37 cellular contexts compared by ENCODE assay signal in the genomic region with DNA sequence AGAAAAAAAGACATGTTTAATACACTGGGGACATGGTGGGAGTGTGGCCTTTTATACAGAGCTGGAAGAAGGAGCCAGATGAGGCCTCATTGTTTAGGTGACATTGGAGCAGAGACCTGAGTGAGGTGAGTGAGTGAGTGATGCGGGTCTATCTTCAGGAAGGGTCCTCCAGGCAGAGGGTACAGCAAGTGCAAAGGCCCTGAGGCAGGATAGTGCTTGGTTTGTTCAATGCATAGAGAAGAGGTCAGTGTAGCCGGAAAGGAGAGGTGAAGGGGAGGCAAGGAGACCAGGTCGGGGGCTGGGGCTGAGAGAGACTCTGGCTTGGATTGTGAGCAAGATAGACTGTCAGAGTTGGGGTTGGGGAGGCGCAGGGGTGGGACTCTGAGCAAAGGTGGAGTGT. TPM values are rescaled to one million over a fixed set of nuclear protein-coding genes. Genes with fewer than 3 reads are reported as not detected.
"Had no signal": no experiment of that assay in that cellular context is flagged by ENCODE, and none has a peak within 500 bp of the region (broad histone marks: within the 10 kb centered on the region; RNA-seq: fewer than 3 reads in every experiment).

No MANE protein-coding gene starts in this region.

- FAIRE-seq: astrocyte, TTC549 had no signal

- H3K27ac Mint-ChIP-seq: activated CD4-positive, alpha-beta memory T cell treated with anti-CD3 and anti-CD28 coated beads, Interleukin-2, amount 10 ng/mL, durations not matched to agents 7 days and 5 days; activated CD4-positive, alpha-beta T cell treated with anti-CD3 and anti-CD28 coated beads for 36 hours; activated CD4-positive, alpha-beta T cell treated with anti-CD3 and anti-CD28 coated beads, Interleukin-2, amount 10 ng/mL, durations not matched to agents 7 days and 5 days; activated CD8-positive, alpha-beta memory T cell treated with anti-CD3 and anti-CD28 coated beads, Interleukin-2, amount 10 ng/mL, durations not matched to agents 7 days and 5 days; activated CD8-positive, alpha-beta T cell treated with anti-CD3 and anti-CD28 coated beads, Interleukin-2, amount 10 ng/mL, durations not matched to agents 7 days and 5 days; activated naive CD4-positive, alpha-beta T cell treated with anti-CD3 and anti-CD28 coated beads, Interleukin-2, amount 10 ng/mL, durations not matched to agents 7 days and 5 days; activated naive CD4-positive, alpha-beta T cell treated with anti-CD3 and anti-CD28 coated beads, Interleukin-2, amount 50 U/mL, for 24 hours; activated naive CD8-positive, alpha-beta T cell; activated T-cell treated with anti-CD3 and anti-CD28 coated beads, Interleukin-2, amount 50 U/mL, for 24 hours; activated T-helper 2 cell treated with anti-CD3 and anti-CD28 coated beads, Interferon-gamma antibody, Interleukin-2, Interleukin-4, amounts not matched to agents 10 μg/mL and 5 μg/mL and 100 μg/mL, durations not matched to agents 14 hours and 24 hours and 36 hours; T-helper 1 cell treated with Interleukin-12 subunit alpha and Interleukin-12 subunit beta and Interleukin-4 antibody, amounts not matched to agents 30 μg/mL and 1 μg/mL, for 36 hours; T-helper 2 cell treated with Interferon-gamma antibody and Interleukin-4, amounts not matched to agents 5 μg/mL and 100 μg/mL, for 36 hours; WTC11 had no signal

- DNase-seq: activated CD4-positive, alpha-beta memory T cell treated with anti-CD3 and anti-CD28 coated beads, Interleukin-2, amount 10 ng/mL, durations not matched to agents 7 days and 5 days; activated CD4-positive, alpha-beta T cell treated with anti-CD3 and anti-CD28 coated beads for 1 hour; activated CD4-positive, alpha-beta T cell treated with anti-CD3 and anti-CD28 coated beads for 36 hours; activated CD4-positive, alpha-beta T cell treated with anti-CD3 and anti-CD28 coated beads for 48 hours; activated CD4-positive, alpha-beta T cell treated with anti-CD3 and anti-CD28 coated beads, Interleukin-2, amount 10 ng/mL, durations not matched to agents 7 days and 5 days; activated CD4-positive, alpha-beta T cell treated with anti-CD3 and anti-CD28 coated beads, Interleukin-2, amount 50 U/mL, for 48 hours; activated CD4-positive, CD25-positive, alpha-beta regulatory T cell; activated CD8-positive, alpha-beta memory T cell treated with anti-CD3 and anti-CD28 coated beads for 24 hours; activated CD8-positive, alpha-beta memory T cell treated with anti-CD3 and anti-CD28 coated beads, Interleukin-2, amount 10 ng/mL, durations not matched to agents 7 days and 5 days; activated CD8-positive, alpha-beta memory T cell treated with anti-CD3 and anti-CD28 coated beads, Interleukin-2, amount 50 U/mL, for 48 hours; activated CD8-positive, alpha-beta T cell treated with anti-CD3 and anti-CD28 coated beads, Interleukin-2, amount 10 ng/mL, durations not matched to agents 7 days and 5 days; activated effector memory CD4-positive, alpha-beta T cell treated with Interleukin-2 at 50 U/mL for 16 hours; activated gamma-delta T cell; activated naive CD4-positive, alpha-beta T cell treated with anti-CD3 and anti-CD28 coated beads, Interleukin-2, amount 10 ng/mL, durations not matched to agents 7 days and 5 days; activated naive CD4-positive, alpha-beta T cell treated with Interleukin-2 at 50 U/mL for 16 hours; activated T-cell treated with anti-CD3 and anti-CD28 coated beads, Interleukin-2, amount 50 U/mL, for 24 hours; activated T-cell treated with anti-CD3 and anti-CD28 coated beads, Interleukin-2, amount 50 U/mL, for 48 hours; adrenal gland; amniotic stem cell; aorta; body of pancreas; brain microvascular endothelial cell; central memory CD4-positive, alpha-beta T cell; T-helper 1 cell; T-helper 2 cell; T-helper 9 cell; WERI-Rb-1 had no signal

- H3K4me3 ChIP-seq: adrenal gland, body of pancreas, breast epithelium had no signal

- H3K36me3 ChIP-seq: adrenal gland, breast epithelium, WERI-Rb-1 had no signal

- H3K9me3 Mint-ChIP-seq: activated CD4-positive, alpha-beta memory T cell treated with anti-CD3 and anti-CD28 coated beads, Interleukin-2, amount 10 ng/mL, durations not matched to agents 7 days and 5 days; activated CD4-positive, alpha-beta T cell treated with anti-CD3 and anti-CD28 coated beads, Interleukin-2, amount 10 ng/mL, durations not matched to agents 7 days and 5 days; activated naive CD4-positive, alpha-beta T cell treated with anti-CD3 and anti-CD28 coated beads, Interleukin-2, amount 10 ng/mL, durations not matched to agents 7 days and 5 days; activated naive CD4-positive, alpha-beta T cell treated with anti-CD3 and anti-CD28 coated beads, Interleukin-2, amount 50 U/mL, for 24 hours; activated T-cell treated with anti-CD3 and anti-CD28 coated beads, Interleukin-2, amount 50 U/mL, for 24 hours; activated T-helper 2 cell treated with anti-CD3 and anti-CD28 coated beads, Interferon-gamma antibody, Interleukin-2, Interleukin-4, amounts not matched to agents 10 μg/mL and 5 μg/mL and 100 μg/mL, durations not matched to agents 14 hours and 24 hours and 36 hours; T-helper 1 cell treated with Interleukin-12 subunit alpha and Interleukin-12 subunit beta and Interleukin-4 antibody, amounts not matched to agents 30 μg/mL and 1 μg/mL, for 36 hours; T-helper 2 cell treated with Interferon-gamma antibody and Interleukin-4, amounts not matched to agents 5 μg/mL and 100 μg/mL, for 36 hours; WTC11 had no signal

- H3K36me3 Mint-ChIP-seq: activated CD8-positive, alpha-beta memory T cell treated with anti-CD3 and anti-CD28 coated beads, Interleukin-2, amount 10 ng/mL, durations not matched to agents 7 days and 5 days; activated naive CD4-positive, alpha-beta T cell treated with anti-CD3 and anti-CD28 coated beads, Interleukin-2, amount 10 ng/mL, durations not matched to agents 7 days and 5 days; activated naive CD4-positive, alpha-beta T cell treated with anti-CD3 and anti-CD28 coated beads, Interleukin-2, amount 50 U/mL, for 24 hours; activated naive CD8-positive, alpha-beta T cell had no signal

- H3K4me1 Mint-ChIP-seq: activated CD4-positive, alpha-beta memory T cell treated with anti-CD3 and anti-CD28 coated beads, Interleukin-2, amount 10 ng/mL, durations not matched to agents 7 days and 5 days; activated CD4-positive, alpha-beta T cell treated with anti-CD3 and anti-CD28 coated beads, Interleukin-2, amount 10 ng/mL, durations not matched to agents 7 days and 5 days; activated CD8-positive, alpha-beta memory T cell treated with anti-CD3 and anti-CD28 coated beads, Interleukin-2, amount 10 ng/mL, durations not matched to agents 7 days and 5 days; activated naive CD4-positive, alpha-beta T cell treated with anti-CD3 and anti-CD28 coated beads, Interleukin-2, amount 10 ng/mL, durations not matched to agents 7 days and 5 days; activated naive CD4-positive, alpha-beta T cell treated with anti-CD3 and anti-CD28 coated beads, Interleukin-2, amount 50 U/mL, for 24 hours had no signal

- H3K9me3 ChIP-seq: adrenal gland, body of pancreas, breast epithelium had no signal

- H3K4me3 Mint-ChIP-seq: activated CD4-positive, alpha-beta memory T cell treated with anti-CD3 and anti-CD28 coated beads, Interleukin-2, amount 10 ng/mL, durations not matched to agents 7 days and 5 days; activated CD4-positive, alpha-beta T cell treated with anti-CD3 and anti-CD28 coated beads for 36 hours; activated CD4-positive, alpha-beta T cell treated with anti-CD3 and anti-CD28 coated beads, Interleukin-2, amount 10 ng/mL, durations not matched to agents 7 days and 5 days; activated CD8-positive, alpha-beta memory T cell treated with anti-CD3 and anti-CD28 coated beads, Interleukin-2, amount 10 ng/mL, durations not matched to agents 7 days and 5 days; activated CD8-positive, alpha-beta T cell treated with anti-CD3 and anti-CD28 coated beads, Interleukin-2, amount 10 ng/mL, durations not matched to agents 7 days and 5 days; activated naive CD4-positive, alpha-beta T cell treated with anti-CD3 and anti-CD28 coated beads, Interleukin-2, amount 10 ng/mL, durations not matched to agents 7 days and 5 days; activated naive CD4-positive, alpha-beta T cell treated with anti-CD3 and anti-CD28 coated beads, Interleukin-2, amount 50 U/mL, for 24 hours; activated naive CD8-positive, alpha-beta T cell; activated T-cell treated with anti-CD3 and anti-CD28 coated beads, Interleukin-2, amount 50 U/mL, for 24 hours; T-helper 1 cell treated with Interleukin-12 subunit alpha and Interleukin-12 subunit beta and Interleukin-4 antibody, amounts not matched to agents 30 μg/mL and 1 μg/mL, for 36 hours; T-helper 2 cell treated with Interferon-gamma antibody and Interleukin-4, amounts not matched to agents 5 μg/mL and 100 μg/mL, for 36 hours; WTC11 had no signal

- H3K4me1 ChIP-seq: adrenal gland, body of pancreas, breast epithelium had no signal

- ATAC-seq: activated CD4-positive, alpha-beta T cell treated with anti-CD3 and anti-CD28 coated beads for 36 hours; activated CD4-positive, CD25-positive, alpha-beta regulatory T cell treated with anti-CD3 and anti-CD28 coated beads, Interleukin-2, amount 50 U/mL, for 24 hours; activated CD8-positive, alpha-beta memory T cell treated with anti-CD3 and anti-CD28 coated beads, Interleukin-2, amount 10 ng/mL, durations not matched to agents 7 days and 5 days; activated CD8-positive, alpha-beta T cell treated with anti-CD3 and anti-CD28 coated beads, Interleukin-2, amount 10 ng/mL, durations not matched to agents 7 days and 5 days; body of pancreas; WTC11 had no signal

- H3K27me3 ChIP-seq: body of pancreas, brain microvascular endothelial cell had no signal

RNA-seq across cellular contexts. Expression of a gene that starts 23.6 kb away (rescaled TPM):
- total RNA-seq: activated CD4-positive, alpha-beta T cell treated with anti-CD3 and anti-CD28 coated beads, Interleukin-2, amount 10 ng/mL, durations not matched to agents 7 days and 5 days; activated CD8-positive, alpha-beta T cell treated with anti-CD3 and anti-CD28 coated beads, Interleukin-2, amount 10 ng/mL, durations not matched to agents 7 days and 5 days had no signal
